ENCODE assay signal across 8 cellular contexts in genomic region chr11:73597956-73598718, GRCh38. TPM values are rescaled to one million over a fixed set of nuclear protein-coding genes. Genes with fewer than 3 reads are reported as not detected.
DNase-seq lines count a peak whose midpoint lies in the region; ATAC-seq and TF ChIP-seq lines count a peak whose summit lies in the region.

Gene FAM168A (minus strand): TSS chr11:73598112. CDS start chr11:73468474, 129,638 bp downstream.

- H3K4me3 Mint-ChIP-seq in CD14-positive monocyte: peak within 1 kb of the TSS; percentile 89 to 93

- DNase-seq in CD14-positive monocyte (ENCODE audit: low spot score) (peak; percentile 95), NCI-H748 (lab: John Stamatoyannopoulos, UW; ENCODE audit: unreplicated experiment) (peak; percentile 99), dedifferentiated amniotic fluid mesenchymal stem cell (ENCODE audit: extremely low spot score) (peak; percentile 98), left kidney (ENCODE audit: low read depth, low spot score) (peak; percentile 99)
- DNase-seq in activated CD4-positive, alpha-beta T cell treated with anti-CD3 and anti-CD28 coated beads, Interleukin-2, amount 50 U/mL, for 1 hour: peak; percentile 92
- peak; percentile 90 to 93 for DNase-seq in stimulated activated CD4-positive, alpha-beta T cell treated with anti-CD3 and anti-CD28 coated beads, Interleukin-2, amount 100 ng/mL, for 24 hours

- ATAC-seq in GM19351 (IDR thresholded peaks at IDR 0.05; ENCODE audit: unreplicated experiment): peak; percentile 90
- peak; percentile 90 for ATAC-seq in HG03521 (IDR thresholded peaks at IDR 0.05; ENCODE audit: unreplicated experiment)

- no peaks in the 10 kb centered on the region for H3K9me3 Mint-ChIP-seq in CD14-positive monocyte

- peak; percentile 38 for TF ChIP-seq CTCF in CD14-positive monocyte (IDR thresholded peaks at IDR 0.05)

- H3K4me1 Mint-ChIP-seq in CD14-positive monocyte: peaks cover 33% of the 10 kb centered on the region

- peaks cover 0 to 2% (median 0%) of the 10 kb centered on the region in 3 donors for H3K27me3 Mint-ChIP-seq in CD14-positive monocyte (ENCODE audit: low read depth in 3 of 3)

- H3K27ac Mint-ChIP-seq in CD14-positive monocyte: peak within 1 kb of the TSS; percentile 80 to 94 (median 92)

- intact Hi-C loops in CD14-positive monocyte (cut with micrococcal nuclease): loop anchor here (5.0 to 10.0 kb wide), 3 partner anchors 131 to 173 kb away; no protein-coding TSS in a partner anchor

- H3K36me3 Mint-ChIP-seq in CD14-positive monocyte: peaks cover 3 to 5% of the 10 kb centered on the region in 2 donors

RNA-seq across cellular contexts. Expression of gene FAM168A, which starts in this region (rescaled TPM):
- polyA plus RNA-seq in CD14-positive monocyte: 1 to 10 TPM; 1.4 to 2.1 TPM

Comparison
In these comparisons a context has a peak if more than half of its experiments do, and no peak if none do; other contexts are left out.
1. Peak in every context shown above with its lines: DNase-seq and ATAC-seq.